20 cellular contexts compared by ENCODE assay signal in the genomic region with DNA sequence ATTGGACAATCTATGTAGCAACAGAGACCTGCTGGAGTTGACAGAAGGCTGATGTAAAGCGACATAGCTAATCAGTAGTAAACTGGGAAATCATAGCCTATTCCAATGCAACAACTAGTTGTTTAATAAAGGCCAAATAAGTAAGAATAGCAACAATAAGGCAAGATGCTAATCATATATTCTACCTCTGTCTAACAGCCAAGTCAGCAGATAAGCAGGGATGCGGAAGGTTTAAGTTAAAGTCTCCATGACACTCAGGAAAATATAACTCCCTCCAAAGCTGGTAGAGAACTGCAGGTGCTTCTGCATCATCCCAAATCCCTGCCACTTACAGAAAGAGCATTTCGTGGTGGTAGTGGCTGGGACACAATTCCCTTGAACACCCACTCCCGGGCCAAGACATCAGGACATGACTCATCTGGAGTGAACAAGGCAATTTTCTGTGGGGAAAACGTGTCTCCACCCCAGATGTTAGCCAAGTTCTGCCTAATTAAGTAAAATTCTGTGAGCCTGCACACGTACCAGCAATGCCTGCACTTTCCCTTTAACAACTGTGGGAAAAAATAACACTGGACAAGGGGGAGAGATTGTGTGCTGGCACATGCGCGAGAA.
DNase-seq lines count a peak whose midpoint lies in the region; ATAC-seq and TF ChIP-seq lines count a peak whose summit lies in the region.
"Had no signal": no experiment of that assay in that cellular context is flagged by ENCODE, and none has a peak within 500 bp of the region (broad histone marks: within the 10 kb centered on the region; RNA-seq: fewer than 3 reads in every experiment).

No MANE protein-coding gene starts in this region.

- H3K79me2 ChIP-seq in smooth muscle cell (ENCODE audit: low read depth): no peaks in the 10 kb centered on the region

- no peak overlapping the region for H2AFZ ChIP-seq in smooth muscle cell (ENCODE audit: low read depth)
- H2AFZ ChIP-seq: GM23338 had no signal

- H3K4me1 ChIP-seq in smooth muscle cell (ENCODE audit: low read depth): peaks cover 12% of the 10 kb centered on the region
- H3K4me1 ChIP-seq: spleen had no signal

- no peaks in the 10 kb centered on the region for H3K27me3 ChIP-seq in smooth muscle cell (ENCODE audit: low read depth)
- H3K27me3 ChIP-seq: brain microvascular endothelial cell, spleen, suprapubic skin had no signal

- no peak overlapping the region for H3K9ac ChIP-seq in smooth muscle cell (ENCODE audit: low read depth)

- DNase-seq in NCI-H748 (lab: John Stamatoyannopoulos, UW; ENCODE audit: unreplicated experiment): peak; percentile 68
- no peak for DNase-seq in NCI-H748 treated with DMSO at 0.1 percent for 48 hours (lab: John Stamatoyannopoulos, UW)
- DNase-seq in NCI-H69 (lab: John Stamatoyannopoulos, UW): peak; percentile 6
- DNase-seq in foreskin fibroblast: peak; percentile 22 to 66
- DNase-seq in smooth muscle cell (lab: John Stamatoyannopoulos, UW; ENCODE audit: unreplicated experiment): no peak
- no peak for DNase-seq in stimulated activated CD4-positive, alpha-beta T cell treated with anti-CD3 and anti-CD28 coated beads, Interleukin-2, amount 100 ng/mL, for 48 hours
- no peak for DNase-seq in left colon
- DNase-seq: activated CD4-positive, alpha-beta T cell treated with anti-CD3 and anti-CD28 coated beads, Interleukin-2, amount 50 U/mL, for 4 hours; activated T-cell treated with anti-CD3 and anti-CD28 coated beads, Interleukin-2, amount 50 U/mL, for 24 hours; brain microvascular endothelial cell; CD4-positive, CD25-positive, alpha-beta regulatory T cell; mesenchymal stem cell; naive thymus-derived CD8-positive, alpha-beta T cell; NCI-H2081; SHP77 treated with DMSO at 0.1 percent for 48 hours; spleen had no signal

- no peak for TF ChIP-seq CTCF in foreskin fibroblast (IDR thresholded peaks at IDR 0.05; ENCODE audit: low read depth, low read length)
- no peak for TF ChIP-seq CTCF in smooth muscle cell (IDR thresholded peaks at IDR 0.05; ENCODE audit: borderline replicate concordance, insufficient read depth, poor library complexity, severe bottlenecking)

- ATAC-seq in GM21360 (IDR thresholded peaks at IDR 0.05; ENCODE audit: unreplicated experiment): no peak
- ATAC-seq in left colon: no peak
- ATAC-seq: GM23338; naive thymus-derived CD8-positive, alpha-beta T cell had no signal

- H3F3A ChIP-seq in smooth muscle cell (ENCODE audit: low read depth): no peaks in the 10 kb centered on the region

- intact Hi-C loops in left colon (cut with DNase I, micrococcal nuclease): no loop called here

- H3K4me3 ChIP-seq in foreskin fibroblast (ENCODE audit: low read depth in 1 of 2, low read length in 2 of 2) (no peak overlapping the region), smooth muscle cell (no peak overlapping the region)
- H3K4me3 ChIP-seq: GM23338, spleen, suprapubic skin had no signal

- H3K36me3 ChIP-seq in smooth muscle cell (ENCODE audit: low read depth): no peaks in the 10 kb centered on the region
- H3K36me3 ChIP-seq: brain microvascular endothelial cell, spleen, suprapubic skin had no signal

- no peaks in the 10 kb centered on the region for H4K20me1 ChIP-seq in smooth muscle cell (ENCODE audit: low read depth)

- no peaks in the 10 kb centered on the region for H3K9me3 ChIP-seq in smooth muscle cell (replicated peaks; ENCODE audit: low read depth)
- H3K9me3 ChIP-seq: spleen, suprapubic skin had no signal

- no peak overlapping the region for H3K27ac ChIP-seq in smooth muscle cell (ENCODE audit: low read depth)
- H3K27ac ChIP-seq: brain microvascular endothelial cell, spleen, suprapubic skin, VCaP had no signal

- 45% methylated on average over 8 of the region's 8 CpGs for WGBS in smooth muscle cell (ENCODE audit: low lambda C conversion rate)

- peak overlapping the region; percentile 2 for H3K4me2 ChIP-seq in smooth muscle cell
- H3K4me2 ChIP-seq: GM23338 had no signal

Comparison
In these comparisons a context has a peak if more than half of its experiments do, and no peak if none do; other contexts are left out.
1. DNase-seq: peak in NCI-H748 (single experiment), NCI-H69 (single experiment) and foreskin fibroblast (2 of 2); none in NCI-H748 treated with DMSO at 0.1 percent for 48 hours (single experiment), smooth muscle cell (single experiment), stimulated activated CD4-positive, alpha-beta T cell treated with anti-CD3 and anti-CD28 coated beads, Interleukin-2, amount 100 ng/mL, for 48 hours (0 of 2) and left colon (0 of 2).